In genomic region chr12:130334937-130335336, GRCh38 we compare ENCODE assay signal across 22 cellular contexts. TPM values are rescaled to one million over a fixed set of nuclear protein-coding genes. Genes with fewer than 3 reads are reported as not detected.
A peak's percentile ranks its signal among the peaks of the same experiment; 100 is the strongest.
DNase-seq lines count a peak whose midpoint lies in the region; ATAC-seq, FAIRE-seq and TF ChIP-seq lines count a peak whose summit lies in the region.
"Had no signal": no experiment of that assay in that cellular context is flagged by ENCODE, and none has a peak within 500 bp of the region (broad histone marks: within the 10 kb centered on the region; RNA-seq: fewer than 3 reads in every experiment).

No MANE protein-coding gene starts in this region.

- H4K20me1 ChIP-seq in HepG2 (ENCODE audit: insufficient read depth, low read length), result no peaks in the 10 kb centered on the region

- H3K79me2 ChIP-seq in HepG2 (ENCODE audit: insufficient read depth, low read length), result no peaks in the 10 kb centered on the region

- no peak for ATAC-seq in HepG2
- no peak for ATAC-seq in right lobe of liver
- ATAC-seq in foreskin keratinocyte, result peak; percentile 88
- no peak for ATAC-seq in GM18511 (IDR thresholded peaks at IDR 0.05; ENCODE audit: unreplicated experiment)
- ATAC-seq: stimulated activated memory B cell treated with anti-CD40 and anti-IgM and Interleukin-4, amounts not matched to agents 10 μg/mL and 1 μg/mL and 100 μg/mL, for 72 hours; T-cell had no signal

- TF ChIP-seq CTCF in HepG2 (CRISPR knock-in tag; IDR thresholded peaks at IDR 0.05), result no peak
- no peak for TF ChIP-seq CTCF in right lobe of liver (IDR thresholded peaks at IDR 0.05)
- peak; percentile 30 for TF ChIP-seq CTCF in foreskin keratinocyte (conservative IDR thresholded peaks at IDR 0.05)
- no peak for TF ChIP-seq CTCF in coronary artery (IDR thresholded peaks at IDR 0.05)

- no peak overlapping the region for H3K4me2 ChIP-seq in HepG2 (ENCODE audit: low read depth, low read length)

- FAIRE-seq in HepG2 (lab: Jason Lieb, UNC), result no peak
- FAIRE-seq in urothelium cell line (lab: Jason Lieb, UNC), result no peak

- in situ Hi-C loops in HepG2 (cut with HindIII; ENCODE audit: extremely low pct_ligation_motif_present, low pct_unique_long_range_greater_than_20kb), result loop anchor here (5.0 kb wide), 1 partner anchor 288 kb away; no protein-coding TSS in a partner anchor

- H3K4me1 ChIP-seq in HepG2 (ENCODE audit: insufficient read depth, low read length) (no peaks in the 10 kb centered on the region), right lobe of liver (no peaks in the 10 kb centered on the region), foreskin keratinocyte (no peaks in the 10 kb centered on the region)
- H3K4me1 ChIP-seq: HAP-1, lower lobe of right lung had no signal

- TF ChIP-seq POLR2A in HepG2 (IDR thresholded peaks at IDR 0.05; ENCODE audit: insufficient read depth in 1 of 2, low read depth in 2 of 2, low read length in 2 of 2) (no peak), right lobe of liver (IDR thresholded peaks at IDR 0.05) (no peak)

- no peak overlapping the region for H3K4me3 ChIP-seq in HepG2 (replicated peaks in 1 of 3; ENCODE audit: insufficient read depth in 1 of 3, low read depth in 2 of 3, low read length in 3 of 3)
- H3K4me3 ChIP-seq in right lobe of liver, result no peak overlapping the region
- no peak overlapping the region for H3K4me3 ChIP-seq in coronary artery
- H3K4me3 ChIP-seq: HAP-1, lower lobe of right lung, sigmoid colon, thyroid gland had no signal

- H3K36me3 ChIP-seq in HepG2 (replicated peaks in 1 of 2; ENCODE audit: control insufficient read depth in 1 of 2, insufficient read depth in 2 of 2, low read length in 2 of 2), result no peaks in the 10 kb centered on the region
- H3K36me3 ChIP-seq in right lobe of liver, result no peaks in the 10 kb centered on the region
- H3K36me3 ChIP-seq: HAP-1, lower lobe of right lung, sigmoid colon, thyroid gland had no signal

- no peak for TF ChIP-seq EP300 in HepG2 (IDR thresholded peaks at IDR 0.05; ENCODE audit: low read depth in 2 of 2, low read length in 2 of 2)
- TF ChIP-seq EP300 in HepG2 (CRISPR knock-in tag; IDR thresholded peaks at IDR 0.05; ENCODE audit: borderline replicate concordance), result no peak

- H3K9me3 ChIP-seq in HepG2 (ENCODE audit: low read length) (no peaks in the 10 kb centered on the region), right lobe of liver (no peaks in the 10 kb centered on the region)
- H3K9me3 ChIP-seq: HAP-1, lower lobe of right lung, sigmoid colon, thyroid gland had no signal

- intact Hi-C loops in HepG2 (cut with micrococcal nuclease; ENCODE audit: unreplicated experiment), result loop anchor here (1.0 kb wide), 2 partner anchors 288 to 309 kb away; no protein-coding TSS in a partner anchor
- intact Hi-C loops in right lobe of liver (cut with DNase I), result loop anchor here (5.0 kb wide), 1 partner anchor 288 kb away; no protein-coding TSS in a partner anchor

- BruUV-seq in HepG2 (replicated peaks; lab: Mats Ljungman, UMichigan), result no TSS peak

- POLR2A ChIA-PET in HepG2 (lab: Yijun Ruan, JAX), result no interaction called here

- H3K27ac ChIP-seq in HepG2 (ENCODE audit: extremely low read length, insufficient read depth, low read length), result no peak overlapping the region
- H3K27ac ChIP-seq in right lobe of liver, result no peak overlapping the region
- no peak overlapping the region for H3K27ac ChIP-seq in foreskin keratinocyte
- H3K27ac ChIP-seq in coronary artery, result no peak overlapping the region
- H3K27ac ChIP-seq: lower lobe of right lung, sigmoid colon, thyroid gland had no signal

- 15% methylated on average over 14 of the region's 15 CpGs for WGBS in HepG2 (ENCODE audit: low lambda C conversion rate)
- 20% methylated on average over 8 of the region's 15 CpGs for WGBS in right lobe of liver (ENCODE audit: insufficient coverage, low coverage, low lambda C conversion rate, missing lambda C conversion rate)

- CTCF ChIA-PET in HepG2 (lab: Yijun Ruan, JAX; ENCODE audit: low intra/inter-chr PET ratio, low total read pairs), result interaction anchor here (0.8 to 1.7 kb wide), 5 partner anchors 54 to 308 kb away, joined by 3 to 17 read pairs (median 6); no protein-coding TSS in a partner anchor

- H3K27me3 ChIP-seq in HepG2 (ENCODE audit: control insufficient read depth in 1 of 2, insufficient read depth in 2 of 2, low read length in 2 of 2), result peaks cover 2 to 27% of the 10 kb centered on the region in 2 experiments
- peaks cover 0 to 13% of the 10 kb centered on the region in 2 donors for H3K27me3 ChIP-seq in right lobe of liver
- peaks cover 9% of the 10 kb centered on the region for H3K27me3 ChIP-seq in foreskin keratinocyte

- no peak for TF ChIP-seq RAD21 in HepG2 (CRISPR knock-in tag; IDR thresholded peaks at IDR 0.05)

- no peak overlapping the region for H3K9ac ChIP-seq in HepG2 (ENCODE audit: insufficient read depth, low read depth, low read length)

- DNase-seq in HepG2 (ENCODE audit: low spot score), result no peak
- no peak for DNase-seq in right lobe of liver
- DNase-seq in RPMI8226, result peak; percentile 3
- DNase-seq in foreskin keratinocyte, result peak; percentile 46 to 71
- peak; percentile 49 for DNase-seq in urothelium cell line (ENCODE audit: low spot score)
- no peak for DNase-seq in pons (ENCODE audit: low spot score)
- no peak for DNase-seq in coronary artery (ENCODE audit: low spot score)
- DNase-seq: activated CD4-positive, alpha-beta T cell treated with anti-CD3 and anti-CD28 coated beads, Interleukin-2, amount 50 U/mL, for 4 hours; CD4-positive, alpha-beta T cell; effector CD8-positive, alpha-beta T cell; lower lobe of right lung; NCI-H187 treated with DMSO at 0.1 percent for 48 hours; sigmoid colon had no signal

- H2AFZ ChIP-seq in HepG2 (ENCODE audit: low read length), result no peak overlapping the region

TF ChIP-seq in HepG2, 621 proteins besides CTCF, POLR2A, EP300 and RAD21:
- TF ChIP-seq ZNF101 (CRISPR knock-in tag; IDR thresholded peaks at IDR 0.05; ENCODE audit: borderline replicate concordance, low read depth) (no peak), ZNF180 (CRISPR knock-in tag; IDR thresholded peaks at IDR 0.05; ENCODE audit: borderline replicate concordance, low read depth) (no peak), NFE2L2 (IDR thresholded peaks at IDR 0.05; ENCODE audit: low read length) (0 out of 2 replicates have a peak, but pooled peaks have one; percentile 35)
TF ChIP-seq in HepG2: peak in this region for 1.

RNA-seq across cellular contexts. Expression of gene PIWIL1, which starts 2.8 kb away (rescaled TPM):
- total RNA-seq in HepG2 (2016; rRNA removed; fragmentation: Illumina TruSeq; extraction: Trizol) (not detected in 2 replicates), right lobe of liver (not detected), foreskin keratinocyte (0.04 and 0.14 TPM in 2 replicates)
- total RNA-seq in HepG2 (2016; cell fraction: cytosol; rRNA removed; fragmentation: Illumina TruSeq; extraction: Trizol; ENCODE audit: low read depth), result not detected in 2 replicates
- not detected in 2 replicates for total RNA-seq in HepG2 (2016; cell fraction: insoluble cytoplasmic fraction; rRNA removed; fragmentation: Illumina TruSeq; extraction: Trizol)
- not detected in 2 replicates for total RNA-seq in HepG2 (2016; cell fraction: membrane; rRNA removed; fragmentation: Illumina TruSeq; extraction: Trizol)
- total RNA-seq in HepG2 (2016; cell fraction: nucleus; rRNA removed; fragmentation: Illumina TruSeq; extraction: Trizol), result not detected in 2 replicates
- polyA plus RNA-seq in HepG2 (2011; rRNA removed) (not detected in 2 replicates), foreskin keratinocyte (0.04 TPM in 1 of 2 replicates, not detected in the other)
- polyA plus RNA-seq in HepG2 (2011; cell fraction: cytosol; rRNA removed), result not detected in 2 replicates
- polyA plus RNA-seq in HepG2 (2011; cell fraction: nucleus; rRNA removed), result not detected in 2 replicates
- not detected in 2 replicates for polyA plus RNA-seq in HepG2 (2012)
- not detected in 2 replicates for polyA plus RNA-seq in HepG2 (2016; cell fraction: cytosol; fragmentation: Illumina TruSeq; extraction: Trizol; ENCODE audit: low read depth)
- not detected in 2 replicates for polyA plus RNA-seq in HepG2 (2016; cell fraction: insoluble cytoplasmic fraction; fragmentation: Illumina TruSeq; extraction: Trizol; ENCODE audit: low read depth)
- not detected in 2 replicates for polyA plus RNA-seq in HepG2 (2016; cell fraction: membrane; fragmentation: Illumina TruSeq; extraction: Trizol; ENCODE audit: low read depth)
- not detected in 2 replicates for polyA plus RNA-seq in HepG2 (2016; cell fraction: nucleus; fragmentation: Illumina TruSeq; extraction: Trizol; ENCODE audit: insufficient read depth, low read depth)
- not detected in 2 replicates for polyA minus RNA-seq in HepG2 (2011; rRNA and poly(A)+ RNA removed; ENCODE audit: low replicate concordance)
- not detected in 2 replicates for polyA minus RNA-seq in HepG2 (2011; cell fraction: cytosol; rRNA and poly(A)+ RNA removed)
- polyA minus RNA-seq in HepG2 (2011; cell fraction: nucleus; rRNA and poly(A)+ RNA removed), result not detected in 2 replicates
- total RNA-seq: CD4-positive, alpha-beta T cell; fibroblast of lung; lower lobe of right lung; myocyte; osteoblast; sigmoid colon; T-cell had no signal
- polyA plus RNA-seq: fibroblast of lung, immature natural killer cell, sigmoid colon had no signal

Comparison
In these comparisons a context has a peak if more than half of its experiments do, and no peak if none do; other contexts are left out.
1. DNase-seq: peak in RPMI8226 (single experiment), foreskin keratinocyte (2 of 2) and urothelium cell line (single experiment); none in HepG2 (single experiment), right lobe of liver (0 of 3), pons (single experiment) and coronary artery (single experiment).